1 cellular context compared by ENCODE assay signal in the genomic region with DNA sequence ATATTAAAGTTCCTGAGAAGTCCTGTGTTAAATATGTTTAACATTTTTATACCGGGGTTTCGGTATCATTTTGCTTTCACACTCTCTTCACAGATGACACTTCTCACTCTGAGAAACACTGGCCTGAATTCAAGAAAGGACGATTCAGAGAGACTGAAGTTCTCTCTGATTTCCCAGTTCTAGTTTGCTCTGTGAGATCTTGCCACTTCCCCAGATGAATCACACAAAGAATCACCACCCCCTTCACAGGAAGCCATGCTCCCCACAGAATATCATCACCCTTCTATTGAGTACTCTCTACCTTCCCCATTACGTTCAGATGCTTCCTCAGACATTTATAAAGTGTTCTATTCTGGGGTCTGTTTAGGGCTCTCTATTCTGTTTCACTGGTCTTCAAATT.
TF ChIP-seq lines count a peak whose summit lies in the region.

No MANE protein-coding gene starts in this region.

TF ChIP-seq in HepG2, 621 proteins besides CTCF, POLR2A, EP300 and RAD21:
- TF ChIP-seq GRHL1 (CRISPR knock-in tag; conservative IDR thresholded peaks at IDR 0.05) (no peak), CHD4 (IDR thresholded peaks at IDR 0.05; ENCODE audit: borderline replicate concordance, low read length) (no peak), RAD51 (IDR thresholded peaks at IDR 0.05; ENCODE audit: borderline replicate concordance) (no peak), SOX6 (IDR thresholded peaks at IDR 0.05) (no peak), SOX6 (CRISPR knock-in tag; IDR thresholded peaks at IDR 0.05) (no peak), IKZF1 (IDR thresholded peaks at IDR 0.05) (no peak), ASH2L (IDR thresholded peaks at IDR 0.05; ENCODE audit: insufficient read length, low read depth, low read length) (no peak), MXD4 (CRISPR knock-in tag; IDR thresholded peaks at IDR 0.05) (no peak), SRSF4 (IDR thresholded peaks at IDR 0.05; ENCODE audit: low read depth, low read length, poor library complexity, severe bottlenecking) (no peak)
- TF ChIP-seq, protein P1, sequence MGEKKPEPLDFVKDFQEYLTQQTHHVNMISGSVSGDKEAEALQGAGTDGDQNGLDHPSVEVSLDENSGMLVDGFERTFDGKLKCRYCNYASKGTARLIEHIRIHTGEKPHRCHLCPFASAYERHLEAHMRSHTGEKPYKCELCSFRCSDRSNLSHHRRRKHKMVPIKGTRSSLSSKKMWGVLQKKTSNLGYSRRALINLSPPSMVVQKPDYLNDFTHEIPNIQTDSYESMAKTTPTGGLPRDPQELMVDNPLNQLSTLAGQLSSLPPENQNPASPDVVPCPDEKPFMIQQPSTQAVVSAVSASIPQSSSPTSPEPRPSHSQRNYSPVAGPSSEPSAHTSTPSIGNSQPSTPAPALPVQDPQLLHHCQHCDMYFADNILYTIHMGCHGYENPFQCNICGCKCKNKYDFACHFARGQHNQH (CRISPR knock-in tag; IDR thresholded peaks at IDR 0.05) = no peak
- TF ChIP-seq, protein P2, sequence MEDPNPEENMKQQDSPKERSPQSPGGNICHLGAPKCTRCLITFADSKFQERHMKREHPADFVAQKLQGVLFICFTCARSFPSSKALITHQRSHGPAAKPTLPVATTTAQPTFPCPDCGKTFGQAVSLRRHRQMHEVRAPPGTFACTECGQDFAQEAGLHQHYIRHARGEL (CRISPR knock-in tag; IDR thresholded peaks at IDR 0.05) = no peak
